Comparison of ENCODE assay signal across 21 cellular contexts in the genomic region with DNA sequence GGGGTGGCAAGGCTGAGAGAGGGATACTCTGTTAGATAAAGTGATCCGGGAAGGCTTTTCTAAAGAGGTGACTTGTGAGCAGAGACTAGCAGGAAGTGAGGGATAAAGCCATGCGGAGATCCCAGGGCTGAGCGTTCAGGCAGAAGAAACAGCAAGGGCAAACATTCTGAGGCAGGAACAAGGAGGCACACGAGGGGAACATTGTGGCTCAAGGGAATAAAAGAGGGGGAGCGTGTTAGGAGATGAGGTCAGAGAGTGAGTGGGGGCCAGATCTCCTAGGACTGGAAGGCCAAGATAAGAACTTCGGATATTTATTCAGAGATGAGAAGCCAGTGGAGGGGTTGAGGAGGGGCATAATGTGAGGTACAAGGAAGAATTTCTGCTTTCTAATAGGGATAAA.
A peak's percentile ranks its signal among the peaks of the same experiment; 100 is the strongest.
DNase-seq lines count a peak whose midpoint lies in the region; TF ChIP-seq lines count a peak whose summit lies in the region.
"Had no signal": no experiment of that assay in that cellular context is flagged by ENCODE, and none has a peak within 500 bp of the region (broad histone marks: within the 10 kb centered on the region; RNA-seq: fewer than 3 reads in every experiment).

No MANE protein-coding gene starts in this region.

- no peaks in the 10 kb centered on the region for H3K36me3 Mint-ChIP-seq in mesothelial cell of epicardium
- H3K36me3 Mint-ChIP-seq: CD4-positive, CD25-positive, alpha-beta regulatory T cell had no signal

- no peaks in the 10 kb centered on the region for H3K27me3 Mint-ChIP-seq in mesothelial cell of epicardium (ENCODE audit: low read depth)

- H2AFZ ChIP-seq in neuronal stem cell (ENCODE audit: low read length) = peak overlapping the region; percentile 50

- H2BK15ac ChIP-seq in neuronal stem cell (ENCODE audit: low read length) = no peak overlapping the region

- H3K14ac ChIP-seq in neuronal stem cell (ENCODE audit: low read length) = no peak overlapping the region

- no peaks in the 10 kb centered on the region for H3K9me3 ChIP-seq in NT2/D1 (ENCODE audit: insufficient read depth, low read length)
- no peaks in the 10 kb centered on the region for H3K9me3 ChIP-seq in neuronal stem cell (replicated peaks in 1 of 2; ENCODE audit: control insufficient read depth in 2 of 2, insufficient read depth in 1 of 2, low read depth in 1 of 2, low read length in 2 of 2)
- H3K9me3 ChIP-seq in thyroid gland = no peaks in the 10 kb centered on the region
- H3K9me3 ChIP-seq: BE2C, SK-N-SH had no signal

- no peak overlapping the region for H2BK12ac ChIP-seq in neuronal stem cell (ENCODE audit: low read length)

- H3K4me1 Mint-ChIP-seq in mesothelial cell of epicardium = peaks cover 12% of the 10 kb centered on the region

- no peak overlapping the region for H3K4ac ChIP-seq in neuronal stem cell (ENCODE audit: low read length)

- H3K9ac ChIP-seq in NT2/D1 (ENCODE audit: insufficient read length, low read depth) (no peak overlapping the region), neuronal stem cell (ENCODE audit: low read depth, low read length, poor library complexity) (no peak overlapping the region)
- H3K9ac ChIP-seq: SK-N-SH had no signal

- no peak for TF ChIP-seq CTCF in mesothelial cell of epicardium (IDR thresholded peaks at IDR 0.05; ENCODE audit: unreplicated experiment)
- TF ChIP-seq CTCF in thyroid gland (IDR thresholded peaks at IDR 0.05) = no peak

- H2BK5ac ChIP-seq in neuronal stem cell (ENCODE audit: low read length) = no peak overlapping the region

- H3K4me2 ChIP-seq in neuronal stem cell (ENCODE audit: insufficient read depth, low read length, poor library complexity, severe bottlenecking) = no peak overlapping the region
- H3K4me2 ChIP-seq: SK-N-SH had no signal

- no CpG with 5 or more reads among the region's 6 CpGs for WGBS in neuronal stem cell (ENCODE audit: extremely low coverage in 2 of 2, insufficient read length in 2 of 2, insufficient replicate concordance in 1 of 2), 2 donors
- WGBS in thyroid gland, 2 donors = 69 to 74% methylated on average over 6 of the region's 6 CpGs

- H4K8ac ChIP-seq in neuronal stem cell (ENCODE audit: low read depth, low read length) = no peak overlapping the region

- H3K4me3 ChIP-seq in NT2/D1 (ENCODE audit: insufficient read length, low read depth) (no peak overlapping the region), neuronal stem cell (ENCODE audit: low read length in 2 of 2) (no peak overlapping the region), thyroid gland (replicated peaks in 1 of 3) (no peak overlapping the region)
- H3K4me3 ChIP-seq: GM12878 had no signal

- H3K27ac Mint-ChIP-seq in mesothelial cell of epicardium = no peak overlapping the region
- H3K27ac Mint-ChIP-seq: CD4-positive, CD25-positive, alpha-beta regulatory T cell had no signal

- intact Hi-C loops in thyroid gland (cut with DNase I) = no loop called here

- H3K4me3 Mint-ChIP-seq in mesothelial cell of epicardium = no peak overlapping the region
- H3K4me3 Mint-ChIP-seq: CD4-positive, CD25-positive, alpha-beta regulatory T cell had no signal

- H3K23ac ChIP-seq in neuronal stem cell (ENCODE audit: low read depth, low read length, poor library complexity) = no peak overlapping the region

- H3K4me1 ChIP-seq in NT2/D1 (ENCODE audit: insufficient read depth, insufficient read length) (peaks cover 14% of the 10 kb centered on the region), neuronal stem cell (ENCODE audit: control insufficient read depth in 2 of 2, insufficient read depth in 1 of 2, low read depth in 1 of 2, low read length in 2 of 2) (peaks cover 17 to 25% of the 10 kb centered on the region in 2 donors), thyroid gland (no peaks in the 10 kb centered on the region)
- H3K4me1 ChIP-seq: BE2C had no signal

- no peak overlapping the region for H2AK5ac ChIP-seq in neuronal stem cell (ENCODE audit: low read depth, low read length)

- no peaks in the 10 kb centered on the region for H3K36me3 ChIP-seq in NT2/D1 (ENCODE audit: insufficient read depth, insufficient read length, low read length)
- H3K36me3 ChIP-seq in neuronal stem cell (replicated peaks in 1 of 2; ENCODE audit: control insufficient read depth in 2 of 2, insufficient read depth in 2 of 2, low read length in 2 of 2) = no peaks in the 10 kb centered on the region
- H3K36me3 ChIP-seq in thyroid gland = no peaks in the 10 kb centered on the region
- H3K36me3 ChIP-seq: BE2C had no signal

- TF ChIP-seq POLR2A in thyroid gland (IDR thresholded peaks at IDR 0.05) = no peak

- H3K9me3 Mint-ChIP-seq in mesothelial cell of epicardium = no peaks in the 10 kb centered on the region
- H3K9me3 Mint-ChIP-seq: CD4-positive, CD25-positive, alpha-beta regulatory T cell had no signal

- H4K91ac ChIP-seq in neuronal stem cell (ENCODE audit: low read depth, low read length, poor library complexity) = no peak overlapping the region

- no peak overlapping the region for H3K18ac ChIP-seq in neuronal stem cell (ENCODE audit: low read length)

- H3K79me1 ChIP-seq in neuronal stem cell (ENCODE audit: low read depth, low read length) = no peaks in the 10 kb centered on the region

- H2BK120ac ChIP-seq in neuronal stem cell (ENCODE audit: low read depth, low read length) = no peak overlapping the region

- H3K27me3 ChIP-seq in NT2/D1 (ENCODE audit: insufficient read depth, insufficient read length) = no peaks in the 10 kb centered on the region
- no peaks in the 10 kb centered on the region for H3K27me3 ChIP-seq in neuronal stem cell (ENCODE audit: control insufficient read depth in 3 of 3, insufficient read depth in 3 of 3, low read depth in 1 of 3, low read length in 3 of 3)
- H3K27me3 ChIP-seq in thyroid gland = no peaks in the 10 kb centered on the region
- H3K27me3 ChIP-seq: BE2C had no signal

- H3K27ac ChIP-seq in neuronal stem cell (replicated peaks; ENCODE audit: low read length) (no peak overlapping the region), thyroid gland (no peak overlapping the region)

- DNase-seq in NCI-H2171 treated with DMSO at 0.1 percent for 48 hours (lab: John Stamatoyannopoulos, UW) = peak; percentile 49
- DNase-seq in NCI-H2171 (lab: John Stamatoyannopoulos, UW) = no peak
- peak; percentile 15 for DNase-seq in NT2/D1 (ENCODE audit: low read depth, low spot score)
- DNase-seq in glomerular visceral epithelial cell (ENCODE audit: extremely low spot score) = peak; percentile 14
- no peak for DNase-seq in neuronal stem cell (ENCODE audit: low spot score)
- DNase-seq in mesothelial cell of epicardium (ENCODE audit: low spot score in 2 of 2, unreplicated experiment in 2 of 2) = no peak
- DNase-seq in thyroid gland = no peak
- DNase-seq in SKM-1 treated with dmso at 0.1 percent for 144 hours (lab: John Stamatoyannopoulos, UW; ENCODE audit: unreplicated experiment) = no peak
- DNase-seq: 8988T; BE2C; CD4-positive, CD25-positive, alpha-beta regulatory T cell; DMS53; EL; GOT3; KG1; NCI-H1105 treated with DMSO at 0.1 percent for 48 hours; NCI-H187 treated with DMSO at 0.1 percent for 48 hours; NK-92 treated with Interleukin-12 subunit alpha and Interleukin-12 subunit beta, amount 100 ng/mL, for 24 hours; SHP77 treated with DMSO at 0.1 percent for 48 hours; SK-N-SH had no signal

Comparison
In these comparisons a context has a peak if more than half of its experiments do, and no peak if none do; other contexts are left out.
1. DNase-seq: peak in NCI-H2171 treated with DMSO at 0.1 percent for 48 hours (single experiment), NT2/D1 (single experiment) and glomerular visceral epithelial cell (single experiment); none in NCI-H2171 (single experiment), neuronal stem cell (single experiment), mesothelial cell of epicardium (0 of 2), thyroid gland (0 of 2) and SKM-1 treated with dmso at 0.1 percent for 144 hours (single experiment).